Comparison of ENCODE assay signal across 8 cellular contexts in genomic region chr1:31065310-31066217, GRCh38. TPM values are rescaled to one million over a fixed set of nuclear protein-coding genes. Genes with fewer than 3 reads are reported as not detected.
DNase-seq lines count a peak whose midpoint lies in the region; ATAC-seq and TF ChIP-seq lines count a peak whose summit lies in the region.

Gene PUM1 (minus strand): TSS chr1:31065717. CDS start chr1:31059566, 6,151 bp downstream.

- no peak for TF ChIP-seq CTCF in GM20000 (IDR thresholded peaks at IDR 0.05; ENCODE audit: extremely low read depth, missing control alignments)

- peak within 1 kb of the TSS; percentile 75 to 81 for H3K4ac ChIP-seq in mesenchymal stem cell (ENCODE audit: low read depth in 1 of 2, low read length in 2 of 2)

- WGBS in mesenchymal stem cell: under 1% methylated on average over 59 of the region's 72 CpGs

- H2BK120ac ChIP-seq in mesenchymal stem cell (ENCODE audit: low read depth, low read length): no peak within 1 kb of the TSS

- no peaks in the 10 kb centered on the region for H3K9me3 ChIP-seq in mesenchymal stem cell (ENCODE audit: control insufficient read depth, low read length)

- peaks cover 26 to 30% of the 10 kb centered on the region in 2 donors for H3K4me1 Mint-ChIP-seq in effector memory CD8-positive, alpha-beta T cell (ENCODE audit: low read depth in 2 of 2)

- H2AFZ ChIP-seq in mesenchymal stem cell (ENCODE audit: low read depth, low read length): peak within 1 kb of the TSS; percentile 96

- H3K9me3 Mint-ChIP-seq in effector memory CD8-positive, alpha-beta T cell: no peaks in the 10 kb centered on the region

- H3K36me3 Mint-ChIP-seq in effector memory CD8-positive, alpha-beta T cell (ENCODE audit: insufficient read depth): peaks cover 13% of the 10 kb centered on the region

- no peaks in the 10 kb centered on the region for H3K27me3 Mint-ChIP-seq in effector memory CD8-positive, alpha-beta T cell

- DNase-seq in COLO668 (lab: John Stamatoyannopoulos, UW; ENCODE audit: unreplicated experiment) (peak; percentile 100), GM20000 (ENCODE audit: low spot score) (peak; percentile 95), HT-29 (ENCODE audit: low spot score) (peak; percentile 99), NOMO-1 (lab: John Stamatoyannopoulos, UW; ENCODE audit: unreplicated experiment in 2 of 2) (peak; percentile 95 to 96), mesenchymal stem cell (peak; percentile 98)
- DNase-seq in activated CD8-positive, alpha-beta memory T cell treated with anti-CD3 and anti-CD28 coated beads for 4 hours (ENCODE audit: low read depth in 2 of 2): peak; percentile 95 to 97
- DNase-seq in effector memory CD8-positive, alpha-beta T cell: peak; percentile 97 to 98 (median 98)
- DNase-seq in stimulated activated CD8-positive, alpha-beta memory T cell treated with anti-CD3 and anti-CD28 coated beads, Interleukin-12 subunit alpha, Interleukin-12 subunit beta, amount 100 ng/mL, for 4 hours (ENCODE audit: low read depth): peak; percentile 98

- no peaks in the 10 kb centered on the region for H3K79me1 ChIP-seq in mesenchymal stem cell (replicated peaks; ENCODE audit: low read length, poor library complexity, severe bottlenecking)

- no peaks in the 10 kb centered on the region for H3K27me3 ChIP-seq in mesenchymal stem cell (ENCODE audit: control insufficient read depth in 1 of 2, insufficient read depth in 1 of 2, low read length in 2 of 2)

- no peaks in the 10 kb centered on the region for H3K36me3 ChIP-seq in mesenchymal stem cell (ENCODE audit: control insufficient read depth in 1 of 2, insufficient read depth in 2 of 2, low read depth in 1 of 2, low read length in 2 of 2)

- peak within 1 kb of the TSS; percentile 90 for H4K91ac ChIP-seq in mesenchymal stem cell (ENCODE audit: low read length)

- peak within 1 kb of the TSS; percentile 100 for H3K9ac ChIP-seq in mesenchymal stem cell (ENCODE audit: low read length)

- H2BK15ac ChIP-seq in mesenchymal stem cell (ENCODE audit: low read depth, poor library complexity, severe bottlenecking): peak within 1 kb of the TSS; percentile 93

- H2BK5ac ChIP-seq in mesenchymal stem cell (ENCODE audit: low read depth, low read length, poor library complexity, severe bottlenecking): peak within 1 kb of the TSS; percentile 99

- H3K4me1 ChIP-seq in mesenchymal stem cell (ENCODE audit: control insufficient read depth, insufficient read depth, low read depth, low read length): peaks cover 5% of the 10 kb centered on the region

- H3K4me2 ChIP-seq in mesenchymal stem cell (ENCODE audit: low read length, poor library complexity, severe bottlenecking): peak within 1 kb of the TSS; percentile 70

- peak within 1 kb of the TSS; percentile 93 to 99 for H3K4me3 Mint-ChIP-seq in effector memory CD8-positive, alpha-beta T cell

- peak within 1 kb of the TSS in 1 of 2 experiments; percentile 6 for H3K14ac ChIP-seq in mesenchymal stem cell (ENCODE audit: low read length in 2 of 2)

- peak within 1 kb of the TSS; percentile 94 to 96 for H3K18ac ChIP-seq in mesenchymal stem cell (ENCODE audit: low read depth in 1 of 2, low read length in 2 of 2)

- peak within 1 kb of the TSS; percentile 98 for H3K27ac ChIP-seq in mesenchymal stem cell (ENCODE audit: low read length, poor library complexity, severe bottlenecking)

- peak; percentile 97 for ATAC-seq in effector memory CD8-positive, alpha-beta T cell (replicated peaks)

- peak within 1 kb of the TSS; percentile 64 to 99 for H3K4me3 ChIP-seq in mesenchymal stem cell (ENCODE audit: insufficient read depth in 1 of 2, low read depth in 1 of 2, low read length in 2 of 2)

- peak within 1 kb of the TSS; percentile 84 to 95 for H2BK12ac ChIP-seq in mesenchymal stem cell (ENCODE audit: low read length in 2 of 2)

- H3K23ac ChIP-seq in mesenchymal stem cell (ENCODE audit: low read length in 2 of 2): peak within 1 kb of the TSS in 1 of 2 experiments; percentile 86

- peak within 1 kb of the TSS; percentile 57 for H2AK5ac ChIP-seq in mesenchymal stem cell (ENCODE audit: low read length, severe bottlenecking)

- H4K8ac ChIP-seq in mesenchymal stem cell (ENCODE audit: low read length): peak within 1 kb of the TSS; percentile 96

- peak within 1 kb of the TSS; percentile 95 to 99 for H3K27ac Mint-ChIP-seq in effector memory CD8-positive, alpha-beta T cell

RNA-seq across cellular contexts. Expression of gene PUM1, which starts in this region (rescaled TPM):
- total RNA-seq in HT-29 (2014; rRNA removed; shearing (Covaris generic)): 59.0 and 66.6 TPM in 2 replicates
- 40.3 TPM for polyA plus RNA-seq in mesenchymal stem cell (2013, experiment 1 of 2)
- 38.7 TPM for polyA plus RNA-seq in mesenchymal stem cell (2013, experiment 2 of 2)

Comparison
In these comparisons a context has a peak if more than half of its experiments do, and no peak if none do; other contexts are left out.
1. Peak in every context shown above with its lines: DNase-seq, ATAC-seq, H3K4me3 ChIP-seq and H3K27ac ChIP-seq.